Comparison of ENCODE assay signal across 18 cellular contexts in the genomic region with DNA sequence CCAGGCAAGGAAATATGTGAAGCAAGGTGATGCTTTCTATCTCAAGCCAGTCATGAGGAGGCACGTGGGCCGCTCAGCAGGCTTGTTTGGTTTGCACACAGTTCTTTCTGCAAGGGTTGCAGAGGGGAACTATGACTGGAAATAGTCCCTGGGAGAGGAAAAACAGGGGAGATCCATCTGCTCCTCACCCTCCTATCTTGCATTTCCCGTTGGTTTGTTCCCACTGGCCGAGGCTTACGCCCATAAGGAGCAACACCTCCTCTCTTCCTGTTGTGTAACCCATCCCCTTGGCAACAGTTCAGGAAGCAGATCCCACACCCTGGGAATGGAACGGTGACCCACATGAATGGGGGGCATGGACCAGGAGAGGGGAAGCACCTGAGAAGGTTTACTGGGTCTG.
DNase-seq lines count a peak whose midpoint lies in the region; ATAC-seq and TF ChIP-seq lines count a peak whose summit lies in the region.
"Had no signal": no experiment of that assay in that cellular context is flagged by ENCODE, and none has a peak within 500 bp of the region (broad histone marks: within the 10 kb centered on the region; RNA-seq: fewer than 3 reads in every experiment).

No MANE protein-coding gene starts in this region.

- H3K27ac ChIP-seq in HEK293 (ENCODE audit: extremely low read depth, low read depth, low read length) = no peak overlapping the region
- no peak overlapping the region for H3K27ac ChIP-seq in neural progenitor cell
- H3K27ac ChIP-seq: coronary artery, esophagus squamous epithelium, GM23248, SK-N-MC, upper lobe of left lung had no signal

- no peaks in the 10 kb centered on the region for H4K20me1 ChIP-seq in neural progenitor cell (ENCODE audit: low read depth)

- peak; percentile 16 for DNase-seq in WTC11 (ENCODE audit: low spot score)
- peak; percentile 21 for DNase-seq in fibroblast of mammary gland (ENCODE audit: low read depth)
- no peak for DNase-seq in neural progenitor cell (ENCODE audit: low spot score)
- no peak for DNase-seq in central memory CD4-positive, alpha-beta T cell
- DNase-seq in foreskin melanocyte = no peak
- DNase-seq in NCI-H1092 (lab: John Stamatoyannopoulos, UW) = no peak
- no peak for DNase-seq in Ammon's horn (ENCODE audit: low spot score)
- DNase-seq: activated T-cell treated with anti-CD3 and anti-CD28 coated beads, Interleukin-2, amount 50 U/mL, for 48 hours; esophagus squamous epithelium; GM23248; NCI-H1105; NCI-H2227 treated with DMSO at 0.1 percent for 48 hours; upper lobe of left lung had no signal

- no peaks in the 10 kb centered on the region for H3K36me3 Mint-ChIP-seq in WTC11
- no peaks in the 10 kb centered on the region for H3K36me3 Mint-ChIP-seq in neural progenitor cell
- H3K36me3 Mint-ChIP-seq: IgD-negative memory B cell; stimulated activated memory B cell treated with anti-CD40 and anti-IgM and Interleukin-4, amounts not matched to agents 10 μg/mL and 1 μg/mL and 100 μg/mL, for 72 hours had no signal

- H3K4me1 Mint-ChIP-seq in WTC11 (peaks cover 28% of the 10 kb centered on the region), neural progenitor cell (peaks cover 3% of the 10 kb centered on the region)
- H3K4me1 Mint-ChIP-seq: IgD-negative memory B cell; stimulated activated memory B cell treated with anti-CD40 and anti-IgM and Interleukin-4, amounts not matched to agents 10 μg/mL and 1 μg/mL and 100 μg/mL, for 72 hours had no signal

- H3K27ac Mint-ChIP-seq in WTC11 (no peak overlapping the region), neural progenitor cell (no peak overlapping the region)
- H3K27ac Mint-ChIP-seq: IgD-negative memory B cell; stimulated activated memory B cell treated with anti-CD40 and anti-IgM and Interleukin-4, amounts not matched to agents 10 μg/mL and 1 μg/mL and 100 μg/mL, for 72 hours had no signal

- no peaks in the 10 kb centered on the region for H3K27me3 ChIP-seq in neural progenitor cell
- H3K27me3 ChIP-seq: esophagus squamous epithelium, upper lobe of left lung had no signal

- ATAC-seq in WTC11 = peak; percentile 88
- ATAC-seq: stimulated activated memory B cell treated with anti-CD40 and anti-IgM and Interleukin-4, amounts not matched to agents 10 μg/mL and 1 μg/mL and 100 μg/mL, for 72 hours had no signal

- H3K4me3 Mint-ChIP-seq in WTC11 (no peak overlapping the region), neural progenitor cell (no peak overlapping the region)
- H3K4me3 Mint-ChIP-seq: IgD-negative memory B cell; stimulated activated memory B cell treated with anti-CD40 and anti-IgM and Interleukin-4, amounts not matched to agents 10 μg/mL and 1 μg/mL and 100 μg/mL, for 72 hours had no signal

- TF ChIP-seq CTCF in HEK293 (tag by site-specific recombination; IDR thresholded peaks at IDR 0.05) = no peak
- TF ChIP-seq CTCF in WTC11 (IDR thresholded peaks at IDR 0.05) = no peak
- no peak for TF ChIP-seq CTCF in fibroblast of mammary gland (conservative IDR thresholded peaks at IDR 0.05; ENCODE audit: control insufficient read depth, insufficient read depth, low read depth, low read length)
- no peak for TF ChIP-seq CTCF in neural progenitor cell (IDR thresholded peaks at IDR 0.05)

- H2AFZ ChIP-seq in neural progenitor cell (replicated peaks) = peak overlapping the region; percentile 53
- H2AFZ ChIP-seq: GM23248 had no signal

- POLR2A ChIA-PET in HEK293 (lab: Yijun Ruan, JAX) (no interaction called here), WTC11 (lab: Charles Lee) (no interaction called here)

- H3K9me3 ChIP-seq in HEK293 (ENCODE audit: control insufficient read depth, insufficient read depth, low read depth, low read length) = no peaks in the 10 kb centered on the region
- no peaks in the 10 kb centered on the region for H3K9me3 ChIP-seq in neural progenitor cell (ENCODE audit: low read depth)
- H3K9me3 ChIP-seq: esophagus squamous epithelium, upper lobe of left lung had no signal

- no peaks in the 10 kb centered on the region for H3K4me1 ChIP-seq in HEK293 (ENCODE audit: control insufficient read depth, insufficient read depth, low read length)
- H3K4me1 ChIP-seq in neural progenitor cell = no peaks in the 10 kb centered on the region

- H3K36me3 ChIP-seq in HEK293 (ENCODE audit: control insufficient read depth in 2 of 2, insufficient read depth in 1 of 2, low read length in 2 of 2) (no peaks in the 10 kb centered on the region), neural progenitor cell (no peaks in the 10 kb centered on the region)
- H3K36me3 ChIP-seq: esophagus squamous epithelium, upper lobe of left lung had no signal

- H3K27me3 Mint-ChIP-seq in WTC11 (ENCODE audit: low read depth) = no peaks in the 10 kb centered on the region; the same call in none of the 2 replicates
- peaks cover 2% of the 10 kb centered on the region for H3K27me3 Mint-ChIP-seq in neural progenitor cell (ENCODE audit: insufficient read depth, low read depth)

- CTCF ChIA-PET in HEK293 (lab: Yijun Ruan, JAX) (no interaction called here), WTC11 (lab: Charles Lee) (no interaction called here)

- H3K9ac ChIP-seq in neural progenitor cell = no peak overlapping the region
- H3K9ac ChIP-seq: GM23248 had no signal

- H3K4me3 ChIP-seq in HEK293 (ENCODE audit: low read depth, low read length) = no peak overlapping the region
- no peak overlapping the region for H3K4me3 ChIP-seq in fibroblast of mammary gland (ENCODE audit: control insufficient read depth, low read depth, low read length)
- no peak overlapping the region for H3K4me3 ChIP-seq in neural progenitor cell
- H3K4me3 ChIP-seq: coronary artery, esophagus squamous epithelium, GM23248, SK-N-MC, upper lobe of left lung had no signal

- H3K9me3 Mint-ChIP-seq in WTC11 (no peaks in the 10 kb centered on the region), neural progenitor cell (no peaks in the 10 kb centered on the region)
- H3K9me3 Mint-ChIP-seq: stimulated activated memory B cell treated with anti-CD40 and anti-IgM and Interleukin-4, amounts not matched to agents 10 μg/mL and 1 μg/mL and 100 μg/mL, for 72 hours had no signal

- no peaks in the 10 kb centered on the region for H3F3A ChIP-seq in neural progenitor cell (ENCODE audit: low read depth)

- no peaks in the 10 kb centered on the region for H3K79me2 ChIP-seq in neural progenitor cell (ENCODE audit: low read depth)

- H3K4me2 ChIP-seq in neural progenitor cell = no peak overlapping the region

TF ChIP-seq in HEK293, 187 proteins besides CTCF, POLR2A, EP300 and RAD21:
- TF ChIP-seq SP2 (tag by site-specific recombination; IDR thresholded peaks at IDR 0.05) = no peak
- TF ChIP-seq, protein P1, sequence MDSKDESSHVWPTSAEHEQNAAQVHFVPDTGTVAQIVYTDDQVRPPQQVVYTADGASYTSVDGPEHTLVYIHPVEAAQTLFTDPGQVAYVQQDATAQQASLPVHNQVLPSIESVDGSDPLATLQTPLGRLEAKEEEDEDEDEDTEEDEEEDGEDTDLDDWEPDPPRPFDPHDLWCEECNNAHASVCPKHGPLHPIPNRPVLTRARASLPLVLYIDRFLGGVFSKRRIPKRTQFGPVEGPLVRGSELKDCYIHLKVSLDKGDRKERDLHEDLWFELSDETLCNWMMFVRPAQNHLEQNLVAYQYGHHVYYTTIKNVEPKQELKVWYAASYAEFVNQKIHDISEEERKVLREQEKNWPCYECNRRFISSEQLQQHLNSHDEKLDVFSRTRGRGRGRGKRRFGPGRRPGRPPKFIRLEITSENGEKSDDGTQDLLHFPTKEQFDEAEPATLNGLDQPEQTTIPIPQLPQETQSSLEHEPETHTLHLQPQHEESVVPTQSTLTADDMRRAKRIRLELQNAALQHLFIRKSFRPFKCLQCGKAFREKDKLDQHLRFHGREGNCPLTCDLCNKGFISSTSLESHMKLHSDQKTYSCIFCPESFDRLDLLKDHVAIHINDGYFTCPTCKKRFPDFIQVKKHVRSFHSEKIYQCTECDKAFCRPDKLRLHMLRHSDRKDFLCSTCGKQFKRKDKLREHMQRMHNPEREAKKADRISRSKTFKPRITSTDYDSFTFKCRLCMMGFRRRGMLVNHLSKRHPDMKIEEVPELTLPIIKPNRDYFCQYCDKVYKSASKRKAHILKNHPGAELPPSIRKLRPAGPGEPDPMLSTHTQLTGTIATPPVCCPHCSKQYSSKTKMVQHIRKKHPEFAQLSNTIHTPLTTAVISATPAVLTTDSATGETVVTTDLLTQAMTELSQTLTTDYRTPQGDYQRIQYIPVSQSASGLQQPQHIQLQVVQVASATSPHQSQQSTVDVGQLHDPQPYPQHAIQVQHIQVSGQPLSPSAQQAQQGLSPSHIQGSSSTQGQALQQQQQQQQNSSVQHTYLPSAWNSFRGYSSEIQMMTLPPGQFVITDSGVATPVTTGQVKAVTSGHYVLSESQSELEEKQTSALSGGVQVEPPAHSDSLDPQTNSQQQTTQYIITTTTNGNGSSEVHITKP (tag by site-specific recombination; IDR thresholded peaks at IDR 0.05) = peak; percentile 61
TF ChIP-seq in HEK293: peak in this region for 1.

TF ChIP-seq in WTC11, 78 proteins besides CTCF, POLR2A, EP300 and RAD21:
- TF ChIP-seq, protein P2, sequence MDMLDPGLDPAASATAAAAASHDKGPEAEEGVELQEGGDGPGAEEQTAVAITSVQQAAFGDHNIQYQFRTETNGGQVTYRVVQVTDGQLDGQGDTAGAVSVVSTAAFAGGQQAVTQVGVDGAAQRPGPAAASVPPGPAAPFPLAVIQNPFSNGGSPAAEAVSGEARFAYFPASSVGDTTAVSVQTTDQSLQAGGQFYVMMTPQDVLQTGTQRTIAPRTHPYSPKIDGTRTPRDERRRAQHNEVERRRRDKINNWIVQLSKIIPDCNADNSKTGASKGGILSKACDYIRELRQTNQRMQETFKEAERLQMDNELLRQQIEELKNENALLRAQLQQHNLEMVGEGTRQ (CRISPR knock-in tag; IDR thresholded peaks at IDR 0.05) = no peak

Comparison
In these comparisons a context has a peak if more than half of its experiments do, and no peak if none do; other contexts are left out.
1. DNase-seq: peak in WTC11 (single experiment) and fibroblast of mammary gland (single experiment); none in neural progenitor cell (single experiment), central memory CD4-positive, alpha-beta T cell (single experiment), foreskin melanocyte (single experiment), NCI-H1092 (single experiment) and Ammon's horn (single experiment).